1 cellular context compared by ENCODE assay signal in the genomic region with DNA sequence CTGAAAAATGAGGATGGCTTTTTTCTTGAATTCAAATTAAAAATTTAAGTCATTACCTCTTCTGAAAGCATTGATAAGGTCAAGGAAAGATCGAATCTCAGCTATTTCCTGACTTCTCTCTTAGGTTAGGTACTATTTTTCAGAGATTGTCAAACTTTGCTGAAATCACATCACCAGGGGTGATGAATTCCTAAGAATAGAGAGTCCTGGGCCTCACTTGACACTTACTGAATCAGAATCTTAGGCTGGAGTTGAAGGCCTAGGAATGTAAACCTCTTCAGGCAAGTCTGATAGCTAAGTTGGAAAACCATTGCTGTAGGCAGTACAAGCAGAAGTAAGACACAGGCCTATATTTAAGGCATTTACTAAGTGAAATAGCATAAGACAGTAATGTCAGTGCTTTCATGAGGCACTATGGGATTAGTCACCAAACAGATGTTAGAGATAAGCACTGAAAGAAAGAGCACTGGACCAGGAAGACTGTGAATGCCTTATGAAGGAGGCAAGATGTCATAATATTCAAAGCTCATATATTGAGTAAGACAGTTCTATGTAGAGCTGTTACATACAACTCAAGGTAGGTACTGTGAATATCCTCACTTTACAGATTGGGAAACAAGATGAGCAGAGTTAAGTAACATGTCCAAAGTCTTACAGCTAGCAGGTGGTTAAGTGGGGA.
TF ChIP-seq lines count a peak whose summit lies in the region.

No MANE protein-coding gene starts in this region.

TF ChIP-seq in endothelial cell of umbilical vein, 7 proteins besides CTCF, POLR2A, EP300 and RAD21:
- TF ChIP-seq, protein P1, sequence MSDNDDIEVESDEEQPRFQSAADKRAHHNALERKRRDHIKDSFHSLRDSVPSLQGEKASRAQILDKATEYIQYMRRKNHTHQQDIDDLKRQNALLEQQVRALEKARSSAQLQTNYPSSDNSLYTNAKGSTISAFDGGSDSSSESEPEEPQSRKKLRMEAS (IDR thresholded peaks at IDR 0.05; ENCODE audit: insufficient read depth, insufficient read length), result no peak
- TF ChIP-seq JUN (IDR thresholded peaks at IDR 0.05; ENCODE audit: borderline replicate concordance, insufficient read depth, insufficient read length, low read depth) (peak; percentile 49), MYC (IDR thresholded peaks at IDR 0.05; ENCODE audit: low read depth, low read length) (no peak), EZH2 (IDR thresholded peaks at IDR 0.05; ENCODE audit: borderline replicate concordance, low read depth, low read length, severe bottlenecking) (no peak), FOS (IDR thresholded peaks at IDR 0.05; ENCODE audit: borderline replicate concordance, insufficient read depth, low read length) (peak; percentile 63), POLR2AphosphoS5 (IDR thresholded peaks at IDR 0.05; ENCODE audit: insufficient read depth, low read depth, low read length) (no peak), GATA2 (IDR thresholded peaks at IDR 0.05; ENCODE audit: insufficient read depth, insufficient read length, low read depth, low read length) (peak; percentile 94)
TF ChIP-seq in endothelial cell of umbilical vein: peak in this region for 3.
